8 cellular contexts compared by ENCODE assay signal in the genomic region with DNA sequence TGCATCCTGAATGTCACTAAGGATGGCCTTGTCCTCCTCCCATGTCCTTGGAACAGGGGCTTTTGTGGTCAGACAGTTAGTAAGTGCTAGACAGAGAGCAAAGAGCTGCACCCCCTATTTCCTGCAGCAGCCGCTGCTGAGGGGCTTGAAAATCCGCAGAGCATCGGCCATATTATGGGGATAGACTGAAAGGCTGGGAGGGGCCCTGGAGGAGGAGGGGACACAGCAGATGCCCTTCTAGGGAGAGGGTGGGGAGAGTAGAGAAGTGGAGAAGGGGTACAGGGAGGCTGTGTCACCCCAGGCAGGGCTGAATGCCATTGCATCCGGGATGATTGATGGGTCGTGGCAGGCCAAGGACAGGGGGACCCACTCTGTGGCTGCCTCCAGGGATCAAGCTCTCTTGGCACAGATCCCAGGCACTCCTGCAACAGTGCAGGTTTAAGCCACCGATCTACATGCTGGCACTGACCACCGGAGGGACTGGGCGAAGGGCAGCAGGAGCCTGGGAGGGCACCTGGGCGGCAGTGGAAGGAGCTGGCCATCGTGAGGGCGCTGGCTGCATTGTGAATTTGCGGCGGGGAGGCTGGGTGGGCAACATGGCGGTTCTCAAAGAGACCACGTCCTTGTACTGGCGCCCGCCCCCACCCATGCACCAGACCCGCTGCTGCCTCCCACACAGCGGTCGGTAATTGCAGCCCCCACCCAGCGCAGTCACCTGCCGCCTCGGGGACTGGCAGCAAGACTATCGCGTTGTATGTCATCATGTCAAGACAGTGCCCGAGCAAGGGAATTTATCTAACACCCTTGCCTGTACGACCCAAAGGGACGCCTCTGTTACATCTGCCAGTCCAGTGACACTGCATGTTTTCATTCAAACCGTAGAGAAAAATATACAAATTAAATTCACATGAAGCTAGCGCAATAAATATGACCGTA. TPM values are rescaled to one million over a fixed set of nuclear protein-coding genes. Genes with fewer than 3 reads are reported as not detected.
A peak's percentile ranks its signal among the peaks of the same experiment; 100 is the strongest.
DNase-seq lines count a peak whose midpoint lies in the region; ATAC-seq and TF ChIP-seq lines count a peak whose summit lies in the region.
"Not testable (repeated sequence)": the region's sequence is repeated elsewhere in the genome, so short reads cannot be mapped to it uniquely, and the experiment has no call there.

No MANE protein-coding gene starts in this region.

- peaks cover 16% of the 10 kb centered on the region for H3K4me1 Mint-ChIP-seq in activated T-helper 2 cell treated with anti-CD3 and anti-CD28 coated beads, Interferon-gamma antibody, Interleukin-2, Interleukin-4, amounts not matched to agents 10 μg/mL and 5 μg/mL and 100 μg/mL, durations not matched to agents 14 hours and 24 hours and 36 hours (ENCODE audit: low read depth)
- H3K4me1 Mint-ChIP-seq in progenitor cell of endocrine pancreas (ENCODE audit: low read depth), result peaks cover 13% of the 10 kb centered on the region

- peak; percentile 37 for DNase-seq in GM06990 (ENCODE audit: extremely low read depth, insufficient read length)
- DNase-seq in Jurkat, Clone E6-1 (ENCODE audit: low read depth, low spot score); RWPE2 (ENCODE audit: low spot score); activated T-helper 2 cell treated with anti-CD3 and anti-CD28 coated beads, Interferon-gamma antibody, Interleukin-2, Interleukin-4, amounts not matched to agents 10 μg/mL and 5 μg/mL and 100 μg/mL, durations not matched to agents 14 hours and 24 hours and 36 hours (ENCODE audit: low spot score); kidney epithelial cell (ENCODE audit: low read depth); progenitor cell of endocrine pancreas (ENCODE audit: low spot score, unreplicated experiment): not testable (repeated sequence)
- DNase-seq in ureter (ENCODE audit: low spot score), result peak; percentile 60

- H3K36me3 ChIP-seq in GM06990 (ENCODE audit: control insufficient read depth, insufficient read depth, low read length); endocrine pancreas (ENCODE audit: control insufficient read depth, insufficient read depth, low read length); kidney epithelial cell (ENCODE audit: control insufficient read depth, insufficient read depth, low read length): not testable (repeated sequence)
- H3K36me3 ChIP-seq in RWPE2 (ENCODE audit: low read depth), result peaks cover 18% of the 10 kb centered on the region

- peak overlapping the region; percentile 52 for H3K27ac Mint-ChIP-seq in activated T-helper 2 cell treated with anti-CD3 and anti-CD28 coated beads, Interferon-gamma antibody, Interleukin-2, Interleukin-4, amounts not matched to agents 10 μg/mL and 5 μg/mL and 100 μg/mL, durations not matched to agents 14 hours and 24 hours and 36 hours
- peak overlapping the region; percentile 93 for H3K27ac Mint-ChIP-seq in progenitor cell of endocrine pancreas

- peaks cover 11% of the 10 kb centered on the region for H3K4me1 ChIP-seq in RWPE2 (ENCODE audit: insufficient read depth, poor library complexity, severe bottlenecking)
- not testable (repeated sequence) for H3K4me1 ChIP-seq in endocrine pancreas (ENCODE audit: control insufficient read depth, insufficient read depth, low read length)

- not testable (repeated sequence) for H3K9me3 ChIP-seq in RWPE2 (ENCODE audit: severe bottlenecking); endocrine pancreas (ENCODE audit: control insufficient read depth, low read length)

- H3K27ac ChIP-seq in RWPE2 (ENCODE audit: poor library complexity, severe bottlenecking), result not testable (repeated sequence)

- intact Hi-C loops in activated T-helper 2 cell treated with anti-CD3 and anti-CD28 coated beads, Interferon-gamma antibody, Interleukin-2, Interleukin-4, amounts not matched to agents 10 μg/mL and 5 μg/mL and 100 μg/mL, durations not matched to agents 14 hours and 24 hours and 36 hours (cut with micrococcal nuclease), result loop anchor here (1.0 kb wide), 2 partner anchors 24 to 38 kb away; a partner anchor contains a TSS

- H3K4me3 ChIP-seq in GM06990 (replicated peaks; ENCODE audit: low read depth, low read length) (peak overlapping the region; percentile 80), RWPE2 (ENCODE audit: severe bottlenecking) (peak overlapping the region; percentile 90), endocrine pancreas (ENCODE audit: control insufficient read depth, insufficient read depth, low read length) (peak overlapping the region; percentile 71), kidney epithelial cell (ENCODE audit: low read depth, low read length) (peak overlapping the region; percentile 57)
- H3K4me3 ChIP-seq in Jurkat, Clone E6-1 (ENCODE audit: low read length), result peak overlapping the region; percentile 53

- TF ChIP-seq CTCF in GM06990 (IDR thresholded peaks at IDR 0.05; ENCODE audit: insufficient read depth, low read length, poor library complexity, severe bottlenecking); RWPE2 (IDR thresholded peaks at IDR 0.05; ENCODE audit: poor library complexity, severe bottlenecking); kidney epithelial cell (IDR thresholded peaks at IDR 0.05; ENCODE audit: insufficient read depth, low read length, poor library complexity, severe bottlenecking); progenitor cell of endocrine pancreas (IDR thresholded peaks at IDR 0.05; ENCODE audit: unreplicated experiment): not testable (repeated sequence)

- H3K27me3 ChIP-seq in GM06990 (replicated peaks; ENCODE audit: control insufficient read depth, insufficient read depth, low read length); RWPE2 (ENCODE audit: insufficient read depth, poor library complexity, severe bottlenecking); endocrine pancreas (ENCODE audit: control insufficient read depth, insufficient read depth, low read length); kidney epithelial cell (ENCODE audit: control insufficient read depth, insufficient read depth, low read length): not testable (repeated sequence)

- H3K9me3 Mint-ChIP-seq in activated T-helper 2 cell treated with anti-CD3 and anti-CD28 coated beads, Interferon-gamma antibody, Interleukin-2, Interleukin-4, amounts not matched to agents 10 μg/mL and 5 μg/mL and 100 μg/mL, durations not matched to agents 14 hours and 24 hours and 36 hours; progenitor cell of endocrine pancreas (ENCODE audit: low read depth): not testable (repeated sequence)

- H3K4me3 Mint-ChIP-seq in activated T-helper 2 cell treated with anti-CD3 and anti-CD28 coated beads, Interferon-gamma antibody, Interleukin-2, Interleukin-4, amounts not matched to agents 10 μg/mL and 5 μg/mL and 100 μg/mL, durations not matched to agents 14 hours and 24 hours and 36 hours (ENCODE audit: low read depth), result peak overlapping the region; percentile 79
- H3K4me3 Mint-ChIP-seq in progenitor cell of endocrine pancreas (ENCODE audit: low read depth), result peak overlapping the region; percentile 86

- H3K36me3 Mint-ChIP-seq in activated T-helper 2 cell treated with anti-CD3 and anti-CD28 coated beads, Interferon-gamma antibody, Interleukin-2, Interleukin-4, amounts not matched to agents 10 μg/mL and 5 μg/mL and 100 μg/mL, durations not matched to agents 14 hours and 24 hours and 36 hours (ENCODE audit: low read depth), result peaks cover 13% of the 10 kb centered on the region
- H3K36me3 Mint-ChIP-seq in progenitor cell of endocrine pancreas (ENCODE audit: insufficient read depth), result peaks cover 13% of the 10 kb centered on the region

- peaks cover 44% of the 10 kb centered on the region for H3K27me3 Mint-ChIP-seq in activated T-helper 2 cell treated with anti-CD3 and anti-CD28 coated beads, Interferon-gamma antibody, Interleukin-2, Interleukin-4, amounts not matched to agents 10 μg/mL and 5 μg/mL and 100 μg/mL, durations not matched to agents 14 hours and 24 hours and 36 hours (ENCODE audit: low read depth)
- H3K27me3 Mint-ChIP-seq in progenitor cell of endocrine pancreas, result peaks cover 33% of the 10 kb centered on the region

- H3K9ac ChIP-seq in endocrine pancreas (ENCODE audit: control insufficient read depth, insufficient read depth, low read length), result peak overlapping the region; percentile 60

- ATAC-seq in RWPE2 (ENCODE audit: low read depth), result not testable (repeated sequence)

RNA-seq across cellular contexts. Expression of a gene that starts 0.9 kb away (rescaled TPM):
- polyA plus RNA-seq in Jurkat, Clone E6-1 (2012; ENCODE audit: insufficient read depth, insufficient read length), result 32.6 TPM
- total RNA-seq in activated T-helper 2 cell treated with anti-CD3 and anti-CD28 coated beads, Interferon-gamma antibody, Interleukin-2, Interleukin-4, amounts not matched to agents 10 μg/mL and 5 μg/mL and 100 μg/mL, durations not matched to agents 14 hours and 24 hours and 36 hours, result 7.2 and 7.4 TPM in 2 replicates
- 139 and 141 TPM in 2 replicates for total RNA-seq in kidney epithelial cell
- 31.9 and 37.1 TPM in 2 replicates for total RNA-seq in progenitor cell of endocrine pancreas
- 21.5 TPM for total RNA-seq in ureter

RNA-seq across cellular contexts. Expression of a gene that starts 37.9 kb away (rescaled TPM):
- polyA plus RNA-seq in Jurkat, Clone E6-1 (2012; ENCODE audit: insufficient read depth, insufficient read length), result 43.2 TPM
- 12.1 and 15.8 TPM in 2 replicates for total RNA-seq in activated T-helper 2 cell treated with anti-CD3 and anti-CD28 coated beads, Interferon-gamma antibody, Interleukin-2, Interleukin-4, amounts not matched to agents 10 μg/mL and 5 μg/mL and 100 μg/mL, durations not matched to agents 14 hours and 24 hours and 36 hours
- total RNA-seq in kidney epithelial cell (26.6 and 29.1 TPM in 2 replicates), progenitor cell of endocrine pancreas (68.4 and 69.7 TPM in 2 replicates), ureter (35.6 TPM)
